In the genomic region with DNA sequence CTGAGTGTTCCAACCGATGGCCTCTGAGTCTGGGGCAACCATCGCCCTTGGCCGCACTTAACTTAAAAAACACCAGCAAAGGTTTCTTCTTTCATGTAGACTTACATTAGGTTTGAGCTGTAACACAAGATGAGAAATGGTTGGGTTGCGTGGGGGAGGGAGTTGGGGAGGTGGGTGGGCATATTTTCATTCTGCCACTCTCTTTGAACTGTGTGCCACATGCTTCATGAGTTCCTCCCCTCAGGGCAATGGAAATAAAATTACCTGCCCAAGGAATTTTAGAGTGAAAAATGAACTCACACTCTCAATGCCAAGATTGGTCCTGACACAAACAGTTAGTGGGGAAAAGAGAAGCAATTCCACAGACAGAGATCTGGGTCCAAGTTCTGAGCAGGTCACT, we compare ENCODE assay signal across 21 cellular contexts.
DNase-seq lines count a peak whose midpoint lies in the region; ATAC-seq, FAIRE-seq and TF ChIP-seq lines count a peak whose summit lies in the region.
"Had no signal": no experiment of that assay in that cellular context is flagged by ENCODE, and none has a peak within 500 bp of the region (broad histone marks: within the 10 kb centered on the region; RNA-seq: fewer than 3 reads in every experiment).

No MANE protein-coding gene starts in this region.

- 7% methylated on average over 4 of the region's 4 CpGs for WGBS in mammary epithelial cell (ENCODE audit: low coverage, missing lambda C conversion rate)
- 57% methylated on average over 4 of the region's 4 CpGs for WGBS in HepG2 (ENCODE audit: low lambda C conversion rate)

- no peak overlapping the region for H3K9ac ChIP-seq in mammary epithelial cell (ENCODE audit: insufficient read depth, low read length)
- no peak overlapping the region for H3K9ac ChIP-seq in keratinocyte (ENCODE audit: control insufficient read depth, extremely low read depth, insufficient read depth, low read length)
- H3K9ac ChIP-seq in HepG2 (ENCODE audit: insufficient read depth, low read depth, low read length): no peak overlapping the region
- H3K9ac ChIP-seq: GM23248 had no signal

- H3K9me1 ChIP-seq in keratinocyte (ENCODE audit: control insufficient read depth, extremely low read depth, insufficient read depth, low read length): no peaks in the 10 kb centered on the region

- H3K27ac Mint-ChIP-seq in nephron: peak overlapping the region in 2 of 3 experiments; percentile 11 to 38
- H3K27ac Mint-ChIP-seq: CD4-positive, alpha-beta memory T cell had no signal

- CTCF ChIA-PET in mammary epithelial cell (lab: Charles Lee; ENCODE audit: low non-redundant PET) (no interaction called here), HepG2 (lab: Yijun Ruan, JAX; ENCODE audit: low intra/inter-chr PET ratio, low total read pairs) (no interaction called here)

- TF ChIP-seq POLR2A in HepG2 (IDR thresholded peaks at IDR 0.05; ENCODE audit: insufficient read depth in 1 of 2, low read depth in 2 of 2, low read length in 2 of 2): no peak

- DNase-seq in mammary epithelial cell: no peak
- DNase-seq in dedifferentiated amniotic fluid mesenchymal stem cell (ENCODE audit: extremely low spot score): peak; percentile 0
- no peak for DNase-seq in keratinocyte (ENCODE audit: low read depth, low spot score)
- DNase-seq in HuH-7.5 (ENCODE audit: low spot score): no peak
- no peak for DNase-seq in left cardiac atrium
- no peak for DNase-seq in stimulated activated CD4-positive, alpha-beta T cell treated with anti-CD3 and anti-CD28 coated beads, Interleukin-1b, Interleukin-23, amount 100 ng/mL, for 48 hours
- no peak for DNase-seq in HepG2 (ENCODE audit: low spot score)
- DNase-seq: C1 segment of cervical spinal cord; Calu3; CD4-positive, alpha-beta memory T cell; COR-L47; DMS53; DMS79 treated with DMSO at 0.1 percent for 48 hours; GF-D8; GM23248; H7; HCEC 1CT had no signal

- no peak overlapping the region for H3K4me2 ChIP-seq in mammary epithelial cell (ENCODE audit: insufficient read depth, low read depth, low read length)
- H3K4me2 ChIP-seq in keratinocyte (ENCODE audit: control insufficient read depth, extremely low read depth, insufficient read depth, low read depth, low read length): no peak overlapping the region
- no peak overlapping the region for H3K4me2 ChIP-seq in HepG2 (ENCODE audit: low read depth, low read length)

- no peaks in the 10 kb centered on the region for H3K9me3 Mint-ChIP-seq in nephron
- H3K9me3 Mint-ChIP-seq: CD4-positive, alpha-beta memory T cell had no signal

- H3K79me2 ChIP-seq in mammary epithelial cell (ENCODE audit: insufficient read depth, low read length): no peaks in the 10 kb centered on the region
- H3K79me2 ChIP-seq in keratinocyte (ENCODE audit: control insufficient read depth, insufficient read depth, low read length): no peaks in the 10 kb centered on the region
- H3K79me2 ChIP-seq in HepG2 (ENCODE audit: insufficient read depth, low read length): no peaks in the 10 kb centered on the region

- H4K20me1 ChIP-seq in mammary epithelial cell (ENCODE audit: insufficient read depth, low read length) (no peaks in the 10 kb centered on the region), keratinocyte (ENCODE audit: control insufficient read depth, extremely low read depth, insufficient read depth, low read length) (no peaks in the 10 kb centered on the region), HepG2 (ENCODE audit: insufficient read depth, low read length) (no peaks in the 10 kb centered on the region)

- H3K9me3 ChIP-seq in mammary epithelial cell (replicated peaks; ENCODE audit: insufficient read depth, low read length): no peaks in the 10 kb centered on the region
- no peaks in the 10 kb centered on the region for H3K9me3 ChIP-seq in keratinocyte (ENCODE audit: control insufficient read depth, low read depth, low read length)
- H3K9me3 ChIP-seq in HepG2 (ENCODE audit: low read length): no peaks in the 10 kb centered on the region

- POLR2A ChIA-PET in HepG2 (lab: Yijun Ruan, JAX): no interaction called here

- FAIRE-seq in keratinocyte (lab: Jason Lieb, UNC) (no peak), HepG2 (lab: Jason Lieb, UNC) (no peak)
- FAIRE-seq: GM12891, GM18507, H1 had no signal

- BruUV-seq in mammary epithelial cell (replicated peaks; lab: Mats Ljungman, UMichigan): no TSS peak
- no TSS peak for BruUV-seq in HepG2 (replicated peaks; lab: Mats Ljungman, UMichigan)

- H3K4me1 ChIP-seq in mammary epithelial cell (ENCODE audit: insufficient read depth, low read length) (peaks cover 27% of the 10 kb centered on the region), keratinocyte (ENCODE audit: control insufficient read depth, extremely low read depth, insufficient read depth, low read length) (peaks cover 27% of the 10 kb centered on the region), HepG2 (ENCODE audit: insufficient read depth, low read length) (peaks cover 8% of the 10 kb centered on the region; the same call in 1 of the 2 replicates)

- H3K27me3 ChIP-seq in mammary epithelial cell (ENCODE audit: insufficient read depth, low read length): no peaks in the 10 kb centered on the region
- no peaks in the 10 kb centered on the region for H3K27me3 ChIP-seq in keratinocyte (ENCODE audit: control insufficient read depth, extremely low read depth, insufficient read depth, low read length)
- no peaks in the 10 kb centered on the region for H3K27me3 ChIP-seq in HepG2 (ENCODE audit: control insufficient read depth in 1 of 2, insufficient read depth in 2 of 2, low read length in 2 of 2)

- no peaks in the 10 kb centered on the region for H3K36me3 ChIP-seq in mammary epithelial cell (ENCODE audit: insufficient read depth, low read length)
- H3K36me3 ChIP-seq in keratinocyte (ENCODE audit: control insufficient read depth in 2 of 2, extremely low read depth in 1 of 2, insufficient read depth in 2 of 2, low read length in 2 of 2): no peaks in the 10 kb centered on the region
- no peaks in the 10 kb centered on the region for H3K36me3 ChIP-seq in HepG2 (replicated peaks in 1 of 2; ENCODE audit: control insufficient read depth in 1 of 2, insufficient read depth in 2 of 2, low read length in 2 of 2)

- peaks cover 5% of the 10 kb centered on the region for H3K27me3 Mint-ChIP-seq in nephron (ENCODE audit: low read depth)

- ATAC-seq in left cardiac atrium: no peak
- ATAC-seq in HepG2: no peak

- peak overlapping the region; percentile 78 for H2AFZ ChIP-seq in mammary epithelial cell (ENCODE audit: low read depth, low read length)
- peak overlapping the region; percentile 82 for H2AFZ ChIP-seq in keratinocyte (ENCODE audit: control insufficient read depth, low read length)
- no peak overlapping the region for H2AFZ ChIP-seq in HepG2 (ENCODE audit: low read length)
- H2AFZ ChIP-seq: GM23248 had no signal

- H3K4me1 Mint-ChIP-seq in nephron: peaks cover 28% of the 10 kb centered on the region

- TF ChIP-seq CTCF in mammary epithelial cell (conservative IDR thresholded peaks at IDR 0.05 in 1 of 2, IDR thresholded peaks at IDR 0.05 in 1 of 2; ENCODE audit: extremely low read depth in 1 of 2, insufficient read depth in 1 of 2, low read depth in 1 of 2, low read length in 2 of 2) (no peak), keratinocyte (optimal IDR thresholded peaks at IDR 0.05 in 1 of 3, IDR thresholded peaks at IDR 0.05 in 1 of 3, conservative IDR thresholded peaks at IDR 0.05 in 1 of 3; ENCODE audit: extremely low read depth in 1 of 3, insufficient read depth in 2 of 3, low read length in 3 of 3) (no peak), nephron (IDR thresholded peaks at IDR 0.05; ENCODE audit: unreplicated experiment in 3 of 3) (no peak), HepG2 (CRISPR knock-in tag; IDR thresholded peaks at IDR 0.05) (no peak)

- intact Hi-C loops in mammary epithelial cell (cut with micrococcal nuclease): no loop called here
- intact Hi-C loops in left cardiac atrium (cut with DNase I): no loop called here
- intact Hi-C loops in HepG2 (cut with micrococcal nuclease; ENCODE audit: unreplicated experiment): no loop called here

- H3K36me3 Mint-ChIP-seq in nephron (ENCODE audit: low read depth): no peaks in the 10 kb centered on the region
- H3K36me3 Mint-ChIP-seq: CD4-positive, alpha-beta memory T cell had no signal

- in situ Hi-C loops in mammary epithelial cell (cut with MboI; ENCODE audit: low sequenced_read_pairs in 2 of 2): no loop called here
- in situ Hi-C loops in HepG2 (cut with HindIII; ENCODE audit: extremely low pct_ligation_motif_present, low pct_unique_long_range_greater_than_20kb): no loop called here

- H3K4me3 ChIP-seq in mammary epithelial cell (replicated peaks in 1 of 3; ENCODE audit: insufficient read depth in 1 of 3, low read depth in 2 of 3, low read length in 3 of 3): no peak overlapping the region
- no peak overlapping the region for H3K4me3 ChIP-seq in keratinocyte (ENCODE audit: control insufficient read depth in 2 of 3, extremely low read depth in 1 of 3, insufficient read depth in 2 of 3, low read depth in 1 of 3, low read length in 3 of 3)
- H3K4me3 ChIP-seq in HepG2 (replicated peaks in 1 of 3; ENCODE audit: insufficient read depth in 1 of 3, low read depth in 2 of 3, low read length in 3 of 3): no peak overlapping the region
- H3K4me3 ChIP-seq: GM23248 had no signal

- dilution Hi-C loops in mammary epithelial cell (cut with HindIII; ENCODE audit: low sequenced_read_pairs): no loop called here
- dilution Hi-C loops in keratinocyte (cut with MboI; ENCODE audit: extremely low pct_ligation_motif_present, low sequenced_read_pairs): no loop called here

- no peak overlapping the region for H3K4me3 Mint-ChIP-seq in nephron
- H3K4me3 Mint-ChIP-seq: CD4-positive, alpha-beta memory T cell had no signal

- TF ChIP-seq EP300 in HepG2 (IDR thresholded peaks at IDR 0.05; ENCODE audit: low read depth in 2 of 2, low read length in 2 of 2): no peak
- no peak for TF ChIP-seq EP300 in HepG2 (CRISPR knock-in tag; IDR thresholded peaks at IDR 0.05; ENCODE audit: borderline replicate concordance)

- H3K27ac ChIP-seq in mammary epithelial cell (ENCODE audit: insufficient read depth, low read depth, low read length) (no peak overlapping the region), keratinocyte (ENCODE audit: control insufficient read depth, insufficient read depth, low read length) (no peak overlapping the region), HepG2 (ENCODE audit: extremely low read length, insufficient read depth, low read length) (no peak overlapping the region)
- H3K27ac ChIP-seq: GM23248 had no signal

- TF ChIP-seq RAD21 in HepG2 (CRISPR knock-in tag; IDR thresholded peaks at IDR 0.05): no peak

TF ChIP-seq in HepG2, 621 proteins besides CTCF, POLR2A, EP300 and RAD21 (continues in another document):
- TF ChIP-seq HNRNPL (IDR thresholded peaks at IDR 0.05; ENCODE audit: low read depth, low read length): no peak
- TF ChIP-seq ZNF737 (CRISPR knock-in tag; IDR thresholded peaks at IDR 0.05; ENCODE audit: borderline replicate concordance): no peak
